Comparison of ENCODE assay signal across 8 cellular contexts in the genomic region with DNA sequence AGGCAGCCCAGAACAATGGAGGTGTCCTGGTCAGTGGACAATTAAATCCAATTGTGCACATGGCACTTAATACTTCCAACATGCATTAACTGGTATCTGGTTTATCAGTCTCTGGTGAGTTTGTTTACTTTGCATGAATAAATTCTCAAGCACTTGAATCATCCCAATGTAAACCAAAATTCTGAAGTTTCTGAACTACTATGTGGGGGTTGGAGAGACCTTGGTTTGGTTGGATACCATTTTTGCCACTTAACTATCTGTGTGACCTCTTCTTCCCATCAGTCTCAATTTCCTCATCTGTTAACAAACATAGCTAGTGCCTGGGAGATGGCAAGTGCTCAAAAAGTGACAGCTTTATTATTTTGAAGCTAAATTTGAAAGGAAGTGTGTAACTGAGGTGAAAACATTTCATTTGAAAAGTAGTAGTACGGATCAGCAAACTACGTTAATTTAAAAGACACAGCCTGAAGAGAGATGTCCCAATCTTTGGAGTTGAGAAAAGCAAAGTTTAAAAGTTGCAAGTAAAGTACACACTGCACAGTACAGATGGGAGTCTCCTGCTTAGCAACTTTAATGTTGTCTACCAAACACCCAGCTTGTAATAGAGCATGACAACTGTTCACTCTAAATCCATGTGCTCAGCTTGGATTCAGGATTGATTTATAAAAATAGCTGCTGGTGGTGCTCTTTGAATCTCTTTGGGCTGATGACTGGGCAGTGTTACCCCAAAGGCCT.
A peak's percentile ranks its signal among the peaks of the same experiment; 100 is the strongest.
DNase-seq lines count a peak whose midpoint lies in the region; ATAC-seq, FAIRE-seq and TF ChIP-seq lines count a peak whose summit lies in the region.

No MANE protein-coding gene starts in this region.

- peaks cover 63% of the 10 kb centered on the region for H3K79me2 ChIP-seq in GM12878 (ENCODE audit: control insufficient read depth, insufficient read depth, low read length)

- DNase-seq in AG04450 (ENCODE audit: low read depth, low spot score) (peak; percentile 53), HT1080 (ENCODE audit: low read depth) (peak; percentile 30), GM12878 (ENCODE audit: low read depth, low spot score) (no peak), lower leg skin (ENCODE audit: low spot score in 2 of 2) (no peak), H54 (ENCODE audit: insufficient read length, low spot score) (no peak)

- POLR2A ChIA-PET in AG04450 (lab: Yijun Ruan, JAX): interaction anchor here (0.6 to 2.4 kb wide), 11 partner anchors 13 to 893 kb away, joined by 3 to 14 read pairs (median 3); no protein-coding TSS in a partner anchor
- POLR2A ChIA-PET in GM12878 (lab: Charles Lee): interaction anchor here (0.6 to 2.1 kb wide), 11 partner anchors 10 to 386 kb away, joined by 3 to 7 read pairs (median 3); no protein-coding TSS in a partner anchor

- peaks cover 0 to 5% of the 10 kb centered on the region in 2 experiments; a peak in 1 of 4 replicates for H3K36me3 ChIP-seq in GM12878 (ENCODE audit: control insufficient read depth in 2 of 2, insufficient read depth in 2 of 2, low read length in 1 of 2)
- no peaks in the 10 kb centered on the region for H3K36me3 ChIP-seq in urinary bladder (ENCODE audit: insufficient read depth)

- H3K4me1 ChIP-seq in GM12878 (ENCODE audit: control insufficient read depth, insufficient read depth, low read length) (peaks cover 6% of the 10 kb centered on the region; the same call in 1 of the 2 replicates), urinary bladder (ENCODE audit: insufficient read depth) (no peaks in the 10 kb centered on the region)

- RAD21 ChIA-PET in GM12878 (lab: Charles Lee; ENCODE audit: unreplicated experiment): interaction anchor here (1.7 to 3.0 kb wide), 4 partner anchors 26 to 101 kb away, joined by 8 to 12 read pairs (median 10); partner anchors contain the start of gene CDC25A

- SMC1A ChIA-PET in GM12878 (lab: Charles Lee; ENCODE audit: uncharacterized antibody, unreplicated experiment): interaction anchor here (0.6 to 2.0 kb wide), 13 partner anchors 8 to 163 kb away, joined by 3 to 12 read pairs (median 4); no protein-coding TSS in a partner anchor

- TF ChIP-seq POLR2A in GM12878 (IDR thresholded peaks at IDR 0.05; ENCODE audit: low read depth, low read length) (no peak), lower leg skin (IDR thresholded peaks at IDR 0.05) (no peak), H54 (IDR thresholded peaks at IDR 0.05; ENCODE audit: low read depth, low read length) (no peak)

- intact Hi-C loops in GM12878 (cut with micrococcal nuclease; ENCODE audit: unreplicated experiment): loop anchor here (5.0 kb wide), 1 partner anchor 65 kb away; no protein-coding TSS in a partner anchor
- intact Hi-C loops in lower leg skin (cut with DNase I; ENCODE audit: low total_unique reads): no loop called here

- H2AFZ ChIP-seq in GM12878 (ENCODE audit: control insufficient read depth, low read depth, low read length): no peak overlapping the region

- no peak for TF ChIP-seq EP300 in GM12878 (IDR thresholded peaks at IDR 0.05; ENCODE audit: borderline replicate concordance in 1 of 2, control insufficient read depth in 1 of 2, low read depth in 2 of 2, low read length in 2 of 2)

- TF ChIP-seq CTCF in AG04450 (IDR thresholded peaks at IDR 0.05; ENCODE audit: low read depth, low read length): no peak
- no peak for TF ChIP-seq CTCF in GM12878 (IDR thresholded peaks at IDR 0.05 in 2 of 3, conservative IDR thresholded peaks at IDR 0.05 in 1 of 3; ENCODE audit: control insufficient read depth in 2 of 3, extremely low read depth in 1 of 3, insufficient read depth in 1 of 3, low read depth in 3 of 3, low read length in 3 of 3)
- TF ChIP-seq CTCF in lower leg skin (IDR thresholded peaks at IDR 0.05): no peak

- H3K4me3 ChIP-seq in AG04450 (ENCODE audit: low read depth, low read length) (peak overlapping the region; percentile 88), GM12878 (peak overlapping the region; percentile 87), lower leg skin (ENCODE audit: low read depth, poor library complexity, severe bottlenecking) (peak overlapping the region; percentile 87), urinary bladder (ENCODE audit: low read depth, low read length) (peak overlapping the region; percentile 84)

- peak overlapping the region; percentile 85 for H3K9ac ChIP-seq in GM12878 (ENCODE audit: control insufficient read depth, insufficient read depth, low read length)

- BruUV-seq in GM12878 (replicated peaks; lab: Mats Ljungman, UMichigan): TSS peak; percentile 59

- H3K9me3 ChIP-seq in AG04450 (ENCODE audit: control insufficient read depth, insufficient read depth, low read length) (no peaks in the 10 kb centered on the region; the same call in 1 of the 2 replicates), GM12878 (replicated peaks; ENCODE audit: control insufficient read depth, insufficient read depth, low read length) (no peaks in the 10 kb centered on the region)

- no peaks in the 10 kb centered on the region for H4K20me1 ChIP-seq in GM12878 (ENCODE audit: control insufficient read depth, insufficient read depth)

- no peak for ATAC-seq in GM12878
- no peak for ATAC-seq in GM18909 (IDR thresholded peaks at IDR 0.05; ENCODE audit: poor library complexity, unreplicated experiment)
- ATAC-seq in GM18520 (IDR thresholded peaks at IDR 0.05; ENCODE audit: unreplicated experiment): no peak

- H3K4me2 ChIP-seq in GM12878 (ENCODE audit: control insufficient read depth, insufficient read depth): peak overlapping the region; percentile 80

- H3K27me3 ChIP-seq in AG04450 (ENCODE audit: control insufficient read depth, insufficient read depth, low read length) (no peaks in the 10 kb centered on the region), GM12878 (replicated peaks in 1 of 2; ENCODE audit: control insufficient read depth in 2 of 2, insufficient read depth in 2 of 2, low read length in 1 of 2) (no peaks in the 10 kb centered on the region)

- WGBS in GM12878 (ENCODE audit: insufficient coverage, insufficient replicate concordance, low lambda C conversion rate, missing lambda C conversion rate): 87% methylated on average over 2 of the region's 2 CpGs
- WGBS in lower leg skin, 2 donors: 24 to 28% methylated on average over 2 of the region's 2 CpGs
- WGBS in urinary bladder: 17% methylated on average over 2 of the region's 2 CpGs

- TF ChIP-seq RAD21 in GM12878 (IDR thresholded peaks at IDR 0.05; ENCODE audit: insufficient read depth, low read depth, low read length): no peak

- CTCF ChIA-PET in AG04450 (lab: Charles Lee): interaction anchor here (1.0 kb wide), 1 partner anchor 74 kb away, joined by 3 read pairs; no protein-coding TSS in a partner anchor
- CTCF ChIA-PET in GM12878 (lab: Yijun Ruan, JAX): interaction anchor here (0.8 to 4.2 kb wide), 7 partner anchors 8 to 250 kb away, joined by 3 to 19 read pairs (median 4); no protein-coding TSS in a partner anchor

- peak overlapping the region; percentile 95 for H3K27ac ChIP-seq in AG04450 (ENCODE audit: low read depth, low read length)
- peak overlapping the region; percentile 79 for H3K27ac ChIP-seq in GM12878 (ENCODE audit: control insufficient read depth, insufficient read depth)
- H3K27ac ChIP-seq in urinary bladder (ENCODE audit: low read depth): peak overlapping the region; percentile 95

- in situ Hi-C loops in GM12878 (cut with MboI): no loop called here

- FAIRE-seq in GM12878 (lab: Jason Lieb, UNC) (peak; percentile 49), H54 (lab: Jason Lieb, UNC) (no peak)

TF ChIP-seq in GM12878, 131 proteins besides CTCF, POLR2A, EP300 and RAD21:
- TF ChIP-seq, protein P1, sequence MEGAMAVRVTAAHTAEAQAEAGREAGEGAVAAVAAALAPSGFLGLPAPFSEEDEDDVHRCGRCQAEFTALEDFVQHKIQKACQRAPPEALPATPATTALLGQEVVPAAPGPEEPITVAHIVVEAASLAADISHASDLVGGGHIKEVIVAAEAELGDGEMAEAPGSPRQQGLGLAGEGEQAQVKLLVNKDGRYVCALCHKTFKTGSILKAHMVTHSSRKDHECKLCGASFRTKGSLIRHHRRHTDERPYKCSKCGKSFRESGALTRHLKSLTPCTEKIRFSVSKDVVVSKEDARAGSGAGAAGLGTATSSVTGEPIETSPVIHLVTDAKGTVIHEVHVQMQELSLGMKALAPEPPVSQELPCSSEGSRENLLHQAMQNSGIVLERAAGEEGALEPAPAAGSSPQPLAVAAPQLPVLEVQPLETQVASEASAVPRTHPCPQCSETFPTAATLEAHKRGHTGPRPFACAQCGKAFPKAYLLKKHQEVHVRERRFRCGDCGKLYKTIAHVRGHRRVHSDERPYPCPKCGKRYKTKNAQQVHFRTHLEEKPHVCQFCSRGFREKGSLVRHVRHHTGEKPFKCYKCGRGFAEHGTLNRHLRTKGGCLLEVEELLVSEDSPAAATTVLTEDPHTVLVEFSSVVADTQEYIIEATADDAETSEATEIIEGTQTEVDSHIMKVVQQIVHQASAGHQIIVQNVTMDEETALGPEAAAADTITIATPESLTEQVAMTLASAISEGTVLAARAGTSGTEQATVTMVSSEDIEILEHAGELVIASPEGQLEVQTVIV (IDR thresholded peaks at IDR 0.05; ENCODE audit: borderline replicate concordance, partially characterized antibody): no peak
- TF ChIP-seq IKZF1 (conservative IDR thresholded peaks at IDR 0.05) (no peak), CBX5 (IDR thresholded peaks at IDR 0.05; ENCODE audit: low read depth) (no peak), SIN3A (IDR thresholded peaks at IDR 0.05; ENCODE audit: low read depth, low read length) (no peak), ESRRA (IDR thresholded peaks at IDR 0.05; ENCODE audit: low read length) (no peak), FOXM1 (IDR thresholded peaks at IDR 0.05; ENCODE audit: low read depth, low read length) (no peak), RB1 (IDR thresholded peaks at IDR 0.05; ENCODE audit: borderline replicate concordance) (no peak), ZNF384 (IDR thresholded peaks at IDR 0.05; ENCODE audit: borderline replicate concordance, low read depth, low read length) (no peak), KAT2A (conservative IDR thresholded peaks at IDR 0.05; ENCODE audit: control insufficient read depth, low read depth, low read length) (no peak), NR2F1 (conservative IDR thresholded peaks at IDR 0.05) (no peak), SMARCA5 (IDR thresholded peaks at IDR 0.05) (no peak), SMC3 (IDR thresholded peaks at IDR 0.05; ENCODE audit: borderline replicate concordance, low read length) (no peak), RCOR1 (conservative IDR thresholded peaks at IDR 0.05; ENCODE audit: low read depth, low read length) (no peak), ZNF622 (IDR thresholded peaks at IDR 0.05) (no peak), YY1 (IDR thresholded peaks at IDR 0.05; ENCODE audit: low read depth, low read length) (no peak), ETV6 (conservative IDR thresholded peaks at IDR 0.05 in 1 of 2, IDR thresholded peaks at IDR 0.05 in 1 of 2; ENCODE audit: borderline replicate concordance in 1 of 2, low read depth in 1 of 2) (no peak), SMAD5 (IDR thresholded peaks at IDR 0.05; ENCODE audit: low read depth) (no peak)

Comparison
In these comparisons a context has a peak if more than half of its experiments do, and no peak if none do; other contexts are left out.
1. DNase-seq: peak in AG04450 (single experiment) and HT1080 (single experiment); none in GM12878 (single experiment), lower leg skin (0 of 2) and H54 (single experiment).
2. Peak in every context shown above with its lines, with median percentiles within 50 percentile points of each other: H3K27ac ChIP-seq and H3K4me3 ChIP-seq.